ENCODE assay signal across 16 cellular contexts in genomic region chr11:43984039-43984438, GRCh38. TPM values are rescaled to one million over a fixed set of nuclear protein-coding genes. Genes with fewer than 3 reads are reported as not detected.
"Had no signal": no experiment of that assay in that cellular context is flagged by ENCODE, and none has a peak within 500 bp of the region (broad histone marks: within the 10 kb centered on the region; RNA-seq: fewer than 3 reads in every experiment).

No MANE protein-coding gene starts in this region.

- H3K4me3 Mint-ChIP-seq: dendritic cell treated with granulocyte-macrophage colony-stimulating factor and Interleukin-4, amounts not matched to agents 40 ng/mL and 50 ng/mL, for 4 days; immature natural killer cell; natural killer cell; neural progenitor cell had no signal

- H3K36me3 ChIP-seq: gastroesophageal sphincter, neural progenitor cell, ovary, right atrium auricular region, uterus had no signal

- H3K9ac ChIP-seq: neural progenitor cell had no signal

- H3K4me3 ChIP-seq: gastroesophageal sphincter, mucosa of descending colon, neural progenitor cell, ovary, right atrium auricular region, uterus had no signal

- H3K27ac ChIP-seq: neural progenitor cell, ovary had no signal

- DNase-seq: glutamatergic neuron; immature natural killer cell; left ventricle myocardium superior; mucosa of descending colon; natural killer cell; ovary; small intestine; stimulated activated CD4-positive, alpha-beta T cell treated with anti-CD3 and anti-CD28 coated beads, Interleukin-12 subunit alpha, Interleukin-12 subunit beta, amount 100 ng/mL, for 4 hours; stimulated activated naive CD4-positive, alpha-beta T cell had no signal

- H3K9me3 Mint-ChIP-seq: dendritic cell treated with granulocyte-macrophage colony-stimulating factor and Interleukin-4, amounts not matched to agents 40 ng/mL and 50 ng/mL, for 4 days; immature natural killer cell; natural killer cell; neural progenitor cell had no signal

- H2AFZ ChIP-seq: neural progenitor cell had no signal

- FAIRE-seq: colon, keratinocyte, small intestine had no signal

- H3K4me2 ChIP-seq: neural progenitor cell had no signal

- ATAC-seq: gastroesophageal sphincter, left ventricle myocardium superior, natural killer cell had no signal

- H3K4me1 Mint-ChIP-seq: immature natural killer cell, natural killer cell had no signal

- H3K27me3 ChIP-seq: gastroesophageal sphincter, neural progenitor cell, ovary, right atrium auricular region, uterus had no signal

- H3K36me3 Mint-ChIP-seq: immature natural killer cell, natural killer cell, neural progenitor cell had no signal

- H3K9me3 ChIP-seq: gastroesophageal sphincter, mucosa of descending colon, ovary, right atrium auricular region, uterus had no signal

- H3K27ac Mint-ChIP-seq: dendritic cell treated with granulocyte-macrophage colony-stimulating factor and Interleukin-4, amounts not matched to agents 40 ng/mL and 50 ng/mL, for 4 days; immature natural killer cell; natural killer cell; neural progenitor cell had no signal

RNA-seq across cellular contexts. Expression of gene C11orf96, which starts 41.6 kb away (rescaled TPM):
- polyA plus RNA-seq: immature natural killer cell had no signal
